8 cellular contexts compared by ENCODE assay signal in the genomic region with DNA sequence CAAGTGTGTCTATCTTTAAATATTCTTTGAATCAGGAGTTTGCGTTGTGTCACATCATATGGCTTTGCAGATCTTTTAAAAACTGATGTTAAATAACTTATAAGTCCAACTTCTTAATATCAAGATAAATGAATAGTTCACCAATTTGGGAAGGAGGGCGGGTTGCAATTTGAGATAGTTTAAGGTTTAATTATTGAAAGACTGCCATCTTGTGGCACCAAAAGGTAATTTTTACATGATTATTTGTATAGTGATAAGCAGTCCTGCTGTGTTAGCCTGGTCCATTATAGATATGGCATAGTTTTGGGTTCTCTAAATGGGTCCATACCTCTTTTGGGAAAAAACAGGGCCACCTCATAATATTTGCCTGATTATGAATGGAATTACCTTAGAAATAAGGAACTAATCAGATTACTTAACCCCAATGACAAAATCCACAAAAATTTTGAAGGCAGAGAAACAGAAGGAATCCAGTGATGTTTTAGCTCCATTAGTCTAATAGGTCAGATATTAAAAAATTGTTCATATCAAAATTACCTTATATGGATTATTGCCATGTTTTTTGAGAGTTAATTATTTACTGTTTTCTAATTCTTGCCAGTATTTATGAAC.
A peak's percentile ranks its signal among the peaks of the same experiment; 100 is the strongest.
DNase-seq lines count a peak whose midpoint lies in the region; ATAC-seq and TF ChIP-seq lines count a peak whose summit lies in the region.

No MANE protein-coding gene starts in this region.

- no peaks in the 10 kb centered on the region for H3K9me3 Mint-ChIP-seq in progenitor cell of endocrine pancreas (ENCODE audit: low read depth)

- no peak overlapping the region for H3K4me3 Mint-ChIP-seq in progenitor cell of endocrine pancreas (ENCODE audit: low read depth)

- peak; percentile 57 for ATAC-seq in GM21447 (IDR thresholded peaks at IDR 0.05; ENCODE audit: unreplicated experiment)

- TF ChIP-seq CTCF in foreskin fibroblast (IDR thresholded peaks at IDR 0.05; ENCODE audit: low read depth, low read length) (peak; percentile 26), progenitor cell of endocrine pancreas (IDR thresholded peaks at IDR 0.05; ENCODE audit: unreplicated experiment) (peak; percentile 76)

- peaks cover 16% of the 10 kb centered on the region for H3K4me1 Mint-ChIP-seq in progenitor cell of endocrine pancreas (ENCODE audit: low read depth)

- H3K27ac Mint-ChIP-seq in progenitor cell of endocrine pancreas, result no peak overlapping the region

- H3K4me3 ChIP-seq in foreskin fibroblast (ENCODE audit: low read depth in 1 of 2, low read length in 2 of 2), result no peak overlapping the region

- peaks cover 21% of the 10 kb centered on the region for H3K36me3 Mint-ChIP-seq in progenitor cell of endocrine pancreas (ENCODE audit: insufficient read depth)

- H3K27me3 Mint-ChIP-seq in progenitor cell of endocrine pancreas, result no peaks in the 10 kb centered on the region

- peak; percentile 30 for DNase-seq in DMS 273 treated with DMSO at 0.1 percent for 48 hours (lab: John Stamatoyannopoulos, UW)
- peak; percentile 35 for DNase-seq in NCI-H1092 treated with DMSO at 0.1 percent for 48 hours (lab: John Stamatoyannopoulos, UW)
- DNase-seq in SKM-1 (lab: John Stamatoyannopoulos, UW; ENCODE audit: unreplicated experiment), result peak; percentile 25
- peak; percentile 50 to 80 for DNase-seq in foreskin fibroblast
- DNase-seq in progenitor cell of endocrine pancreas (ENCODE audit: low spot score, unreplicated experiment), result no peak
- no peak for DNase-seq in stimulated activated CD4-positive, alpha-beta T cell treated with anti-CD3 and anti-CD28 coated beads, Interleukin-2, amount 100 ng/mL, for 48 hours
- DNase-seq in stimulated activated CD4-positive, alpha-beta T cell treated with anti-CD3 and anti-CD28 coated beads, Interleukin-4, amount 100 ng/mL, for 24 hours, result no peak

Comparison
In these comparisons a context has a peak if more than half of its experiments do, and no peak if none do; other contexts are left out.
1. DNase-seq: peak in DMS 273 treated with DMSO at 0.1 percent for 48 hours (single experiment), NCI-H1092 treated with DMSO at 0.1 percent for 48 hours (single experiment), SKM-1 (single experiment) and foreskin fibroblast (2 of 2); none in progenitor cell of endocrine pancreas (single experiment), stimulated activated CD4-positive, alpha-beta T cell treated with anti-CD3 and anti-CD28 coated beads, Interleukin-2, amount 100 ng/mL, for 48 hours (0 of 2) and stimulated activated CD4-positive, alpha-beta T cell treated with anti-CD3 and anti-CD28 coated beads, Interleukin-4, amount 100 ng/mL, for 24 hours (single experiment).